ENCODE assay signal across 23 cellular contexts in genomic region chr9:19564396-19565061, GRCh38.
"Had no signal": no experiment of that assay in that cellular context is flagged by ENCODE, and none has a peak within 500 bp of the region (broad histone marks: within the 10 kb centered on the region; RNA-seq: fewer than 3 reads in every experiment).

No MANE protein-coding gene starts in this region.

- ATAC-seq: HepG2, Panc1, SK-N-SH treated with all-trans-retinoic acid at 6 μM for 48 hours had no signal

- H3K4me3 ChIP-seq: MG63 had no signal

- H3K27me3 ChIP-seq: MG63 had no signal

- H3K36me3 ChIP-seq: MG63 had no signal

- H3K9me3 ChIP-seq: MG63 had no signal

- DNase-seq: IMR-90, Karpas-422, KG1, MG63, NCI-H1092, NCI-H1105 treated with DMSO at 0.1 percent for 48 hours, NCI-H1417 treated with DMSO at 0.1 percent for 48 hours, NCI-H146, NCI-H1694 treated with DMSO at 0.1 percent for 48 hours, NCI-H1930, NCI-H2081, NCI-H2107, NCI-H226, NCI-H446, NCI-H510A, NCI-H524 treated with DMSO at 0.1 percent for 48 hours, NCI-H69, NCI-H774, SHP77 had no signal

- H3K27ac ChIP-seq: RWPE1 had no signal
